ENCODE assay signal across 1 cellular context in genomic region chr14:25231006-25231405, GRCh38.
TF ChIP-seq lines count a peak whose summit lies in the region.

No MANE protein-coding gene starts in this region.

TF ChIP-seq in SK-N-SH, 30 proteins besides CTCF, POLR2A, EP300 and RAD21 (continued from another document):
- no peak for TF ChIP-seq SMC3 (IDR thresholded peaks at IDR 0.05; ENCODE audit: low read depth, low read length)
- no peak for TF ChIP-seq POLR2AphosphoS5 (IDR thresholded peaks at IDR 0.05; ENCODE audit: low read depth, low read length)
- no peak for TF ChIP-seq IRF3 (IDR thresholded peaks at IDR 0.05; ENCODE audit: low read depth, low read length)
- TF ChIP-seq ELF1 (IDR thresholded peaks at IDR 0.05), result no peak
- TF ChIP-seq REST (IDR thresholded peaks at IDR 0.05; ENCODE audit: low read depth, low read length), result no peak
- TF ChIP-seq RFX5 (IDR thresholded peaks at IDR 0.05; ENCODE audit: low read length), result no peak
- TF ChIP-seq USF2 (IDR thresholded peaks at IDR 0.05; ENCODE audit: borderline replicate concordance, low read depth, low read length), result no peak
- no peak for TF ChIP-seq TEAD4 (IDR thresholded peaks at IDR 0.05; ENCODE audit: borderline replicate concordance, insufficient read depth)
